Comparison of ENCODE assay signal across 1 cellular context in genomic region chr17:17763734-17764133, GRCh38.
TF ChIP-seq lines count a peak whose summit lies in the region.

No MANE protein-coding gene starts in this region.

TF ChIP-seq in WTC11, 78 proteins besides CTCF, POLR2A, EP300 and RAD21 (continued from another document):
- no peak for TF ChIP-seq ZBTB43 (CRISPR knock-in tag; IDR thresholded peaks at IDR 0.05)
- no peak for TF ChIP-seq GABPB1 (CRISPR knock-in tag; IDR thresholded peaks at IDR 0.05)
- no peak for TF ChIP-seq EMX1 (CRISPR knock-in tag; IDR thresholded peaks at IDR 0.05)
- no peak for TF ChIP-seq ZNF232 (CRISPR knock-in tag; IDR thresholded peaks at IDR 0.05)
- no peak for TF ChIP-seq ZNF416 (CRISPR knock-in tag; IDR thresholded peaks at IDR 0.05)
- no peak for TF ChIP-seq ZMAT4 (CRISPR knock-in tag; IDR thresholded peaks at IDR 0.05)
- TF ChIP-seq ZNF317 (CRISPR knock-in tag; IDR thresholded peaks at IDR 0.05; ENCODE audit: borderline replicate concordance, low read depth), result no peak
- TF ChIP-seq ARID4B (CRISPR knock-in tag; IDR thresholded peaks at IDR 0.05; ENCODE audit: borderline replicate concordance), result no peak
- no peak for TF ChIP-seq ZNF532 (CRISPR knock-in tag; IDR thresholded peaks at IDR 0.05; ENCODE audit: borderline replicate concordance)
